Comparison of ENCODE assay signal across 13 cellular contexts in the genomic region with DNA sequence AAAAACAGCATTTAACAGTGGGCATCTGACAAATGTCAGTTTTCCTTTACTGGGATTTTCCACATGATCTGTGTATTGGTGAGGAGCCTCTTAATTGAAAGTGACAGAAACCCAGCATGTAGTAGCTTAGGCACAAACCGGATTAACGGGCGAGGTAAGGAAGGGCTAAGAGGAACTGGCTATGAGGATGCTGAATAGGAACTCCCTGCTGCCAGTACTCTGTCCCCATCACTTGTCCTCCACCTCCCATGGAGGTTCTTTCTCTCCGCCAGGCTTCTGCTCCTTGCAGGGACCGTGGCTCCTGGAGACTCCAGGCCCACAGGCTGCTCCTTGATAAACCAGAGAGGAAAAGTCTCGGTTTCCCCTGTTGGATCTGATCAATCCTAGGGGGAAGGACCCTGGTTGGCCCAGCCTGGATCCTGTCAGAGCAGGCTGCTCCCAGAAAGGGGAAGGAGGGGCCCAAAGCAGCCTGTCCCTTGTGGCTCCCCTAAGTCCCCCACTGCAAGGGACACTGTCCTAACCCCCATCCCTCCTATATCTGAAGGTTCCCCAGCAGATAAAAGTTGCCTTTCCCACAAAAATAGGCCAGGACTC. TPM values are rescaled to one million over a fixed set of nuclear protein-coding genes. Genes with fewer than 3 reads are reported as not detected.
DNase-seq lines count a peak whose midpoint lies in the region; ATAC-seq and TF ChIP-seq lines count a peak whose summit lies in the region.
"Had no signal": no experiment of that assay in that cellular context is flagged by ENCODE, and none has a peak within 500 bp of the region (broad histone marks: within the 10 kb centered on the region; RNA-seq: fewer than 3 reads in every experiment).

No MANE protein-coding gene starts in this region.

- peak overlapping the region in 2 of 3 experiments; percentile 65 to 94; a peak in 3 of 7 replicates for H3K27ac Mint-ChIP-seq in H9
- H3K27ac Mint-ChIP-seq in activated T-helper 17 cell treated with anti-CD3 and anti-CD28 coated beads, Interleukin-2, amount 50 U/mL, for 72 hours: peak overlapping the region; percentile 87
- peak overlapping the region; percentile 97 for H3K27ac Mint-ChIP-seq in memory B cell
- H3K27ac Mint-ChIP-seq: activated CD4-positive, alpha-beta T cell treated with anti-CD3 and anti-CD28 coated beads for 36 hours had no signal

- H3K23ac ChIP-seq in H9 (ENCODE audit: insufficient read length, low read depth, low read length): no peak overlapping the region

- no CpG with 5 or more reads among the region's 6 CpGs for whole genome bisulfite sequencing in H9 (ENCODE audit: extremely low coverage, insufficient read length, low lambda C conversion rate)
- WGBS in stomach, 5 donors: 59 to 77% (median 74%) methylated on average over 4 to 6 of the region's 6 CpGs

- H2BK5ac ChIP-seq in H9 (ENCODE audit: insufficient read length, low read length): no peak overlapping the region

- no peaks in the 10 kb centered on the region for H3K23me2 ChIP-seq in H9 (ENCODE audit: insufficient read length, low read depth, low read length, poor library complexity, severe bottlenecking)

- no peak overlapping the region for H4K5ac ChIP-seq in H9 (ENCODE audit: insufficient read length, low read depth, low read length)

- no peak overlapping the region for H3K56ac ChIP-seq in H9 (ENCODE audit: insufficient read length, low read depth, low read length)

- H2AFZ ChIP-seq in H9 (ENCODE audit: low read length): no peak overlapping the region

- no peak overlapping the region for H2AK5ac ChIP-seq in H9 (ENCODE audit: insufficient read length, low read length)

- ATAC-seq in activated T-helper 17 cell treated with anti-CD3 and anti-CD28 coated beads, Interleukin-2, amount 50 U/mL, for 72 hours (replicated peaks): no peak
- ATAC-seq in memory B cell (ENCODE audit: low read depth) (no peak), HG03460 (IDR thresholded peaks at IDR 0.05; ENCODE audit: unreplicated experiment) (no peak)
- ATAC-seq: activated CD4-positive, alpha-beta T cell treated with anti-CD3 and anti-CD28 coated beads for 36 hours had no signal

- no peaks in the 10 kb centered on the region for H3K9me3 ChIP-seq in H9 (ENCODE audit: control insufficient read depth, low read depth, low read length)
- H3K9me3 ChIP-seq in stomach: no peaks in the 10 kb centered on the region

- no peak overlapping the region for H3K4me3 ChIP-seq in stomach

- no peak overlapping the region for H4K91ac ChIP-seq in H9 (ENCODE audit: insufficient read length, low read depth, low read length)

- no peaks in the 10 kb centered on the region for H3K79me2 ChIP-seq in H9 (ENCODE audit: insufficient read depth, low read length)

- no peaks in the 10 kb centered on the region for H3K27me3 ChIP-seq in H9 (ENCODE audit: insufficient read depth, low read length)
- no peaks in the 10 kb centered on the region for H3K27me3 ChIP-seq in stomach

- H3K9ac ChIP-seq in H9 (ENCODE audit: extremely low read depth, insufficient read length, low read length): no peak overlapping the region

- H3K4me1 ChIP-seq in H9 (ENCODE audit: insufficient read depth, low read length) (no peaks in the 10 kb centered on the region; the same call in 1 of the 2 replicates), stomach (peaks cover 23 to 65% (median 38%) of the 10 kb centered on the region in 4 donors)

- H3K9me3 Mint-ChIP-seq in H9 (no peaks in the 10 kb centered on the region), memory B cell (no peaks in the 10 kb centered on the region)
- no peaks in the 10 kb centered on the region for H3K9me3 Mint-ChIP-seq in activated T-helper 17 cell treated with anti-CD3 and anti-CD28 coated beads, Interleukin-2, amount 50 U/mL, for 72 hours

- H3K4ac ChIP-seq in H9 (ENCODE audit: low read depth, low read length): no peak overlapping the region

- no peak for TF ChIP-seq EP300 in stomach (IDR thresholded peaks at IDR 0.05)

- H2BK120ac ChIP-seq in H9 (ENCODE audit: low read depth, low read length, poor library complexity, severe bottlenecking): no peak overlapping the region

- H3K27ac ChIP-seq in H9 (ENCODE audit: insufficient read length, low read depth, low read length) (no peak overlapping the region), stomach (peak overlapping the region; percentile 22 to 99 (median 97))

- TF ChIP-seq POLR2A in stomach (IDR thresholded peaks at IDR 0.05): no peak

- H2BK15ac ChIP-seq in H9 (ENCODE audit: low read depth, low read length): no peak overlapping the region

- H3K36me3 ChIP-seq in stomach: no peaks in the 10 kb centered on the region

- no peaks in the 10 kb centered on the region; the same call in none of the 2 replicates for H3K27me3 Mint-ChIP-seq in H9 (ENCODE audit: low read depth)
- no peaks in the 10 kb centered on the region for H3K27me3 Mint-ChIP-seq in activated T-helper 17 cell treated with anti-CD3 and anti-CD28 coated beads, Interleukin-2, amount 50 U/mL, for 72 hours
- no peaks in the 10 kb centered on the region for H3K27me3 Mint-ChIP-seq in memory B cell

- no peak overlapping the region for H3T11ph ChIP-seq in H9 (ENCODE audit: low read length)

- H3K79me1 ChIP-seq in H9 (ENCODE audit: insufficient read depth, low read depth, low read length, poor library complexity, severe bottlenecking): no peaks in the 10 kb centered on the region

- no peak overlapping the region for H2BK12ac ChIP-seq in H9 (ENCODE audit: insufficient read length, low read depth, low read length)

- intact Hi-C loops in stomach (cut with DNase I; ENCODE audit: low total_unique reads): no loop called here

- H3K4me1 Mint-ChIP-seq in H9 (peaks cover 32 to 43% of the 10 kb centered on the region in 2 experiments), memory B cell (peaks cover 15% of the 10 kb centered on the region)
- H3K4me1 Mint-ChIP-seq in activated T-helper 17 cell treated with anti-CD3 and anti-CD28 coated beads, Interleukin-2, amount 50 U/mL, for 72 hours: no peaks in the 10 kb centered on the region

- H3K4me2 ChIP-seq in H9 (ENCODE audit: insufficient read depth, insufficient read length, low read length): no peak overlapping the region

- no peak for DNase-seq in H9
- DNase-seq in memory B cell (ENCODE audit: low spot score in 2 of 2): no peak
- no peak for DNase-seq in stomach
- no peak for DNase-seq in kidney glomerular epithelial cell (lab: John Stamatoyannopoulos, UW)
- no peak for DNase-seq in COLO668 (lab: John Stamatoyannopoulos, UW; ENCODE audit: unreplicated experiment)
- DNase-seq: activated CD4-positive, alpha-beta T cell treated with anti-CD3 and anti-CD28 coated beads for 36 hours; GDM1; NCI-H1694 treated with DMSO at 0.1 percent for 48 hours; SHP77; stimulated activated CD4-positive, alpha-beta T cell treated with anti-CD3 and anti-CD28 coated beads, Interleukin-4, amount 100 ng/mL, for 24 hours had no signal

- peak overlapping the region; percentile 46; the same call in 1 of the 2 replicates for H3K14ac ChIP-seq in H9 (ENCODE audit: insufficient read depth, low read length)

- H3K4me3 Mint-ChIP-seq in H9 (peak overlapping the region in 1 of 2 experiments; percentile 62; a peak in 2 of 5 replicates), memory B cell (no peak overlapping the region)
- peak overlapping the region; percentile 59 for H3K4me3 Mint-ChIP-seq in activated T-helper 17 cell treated with anti-CD3 and anti-CD28 coated beads, Interleukin-2, amount 50 U/mL, for 72 hours

- H4K8ac ChIP-seq in H9 (replicated peaks; ENCODE audit: insufficient read length, low read depth, low read length): no peak overlapping the region

- no peaks in the 10 kb centered on the region for H4K20me1 ChIP-seq in H9 (ENCODE audit: control insufficient read depth, insufficient read depth, insufficient read length)

- H3K18ac ChIP-seq in H9 (ENCODE audit: insufficient read length, low read depth, low read length): peak overlapping the region; percentile 47

- H3K36me3 Mint-ChIP-seq in H9 (ENCODE audit: insufficient read depth in 1 of 3, low read depth in 3 of 3) (peaks cover 0 to 1% (median 0%) of the 10 kb centered on the region in 3 experiments; a peak in 2 of 7 replicates), memory B cell (no peaks in the 10 kb centered on the region)
- no peaks in the 10 kb centered on the region for H3K36me3 Mint-ChIP-seq in activated T-helper 17 cell treated with anti-CD3 and anti-CD28 coated beads, Interleukin-2, amount 50 U/mL, for 72 hours (ENCODE audit: low read depth)

- peak overlapping the region; percentile 29 for H2BK20ac ChIP-seq in H9 (ENCODE audit: low read depth, low read length, poor library complexity, severe bottlenecking)

- TF ChIP-seq CTCF in H9 (conservative IDR thresholded peaks at IDR 0.05): no peak
- TF ChIP-seq CTCF in stomach (IDR thresholded peaks at IDR 0.05): no peak

RNA-seq across cellular contexts. Expression of a gene that starts 10.3 kb away (rescaled TPM):
- total RNA-seq in H9 (2021): not detected in 2 replicates
- not detected for total RNA-seq in activated T-helper 17 cell treated with anti-CD3 and anti-CD28 coated beads, Interleukin-2, amount 50 U/mL, for 72 hours
- total RNA-seq in stomach: not detected
- not detected for polyA plus RNA-seq in stomach
- total RNA-seq: activated CD4-positive, alpha-beta T cell treated with anti-CD3 and anti-CD28 coated beads for 36 hours; mesenteric fat pad had no signal
